1 cellular context compared by ENCODE assay signal in genomic region chr15:71747128-71748083, GRCh38.
TF ChIP-seq lines count a peak whose summit lies in the region.

No MANE protein-coding gene starts in this region.

TF ChIP-seq in endothelial cell of umbilical vein, 7 proteins besides CTCF, POLR2A, EP300 and RAD21 (continued from another document):
- TF ChIP-seq EZH2 (IDR thresholded peaks at IDR 0.05; ENCODE audit: borderline replicate concordance, low read depth, low read length, severe bottlenecking) (no peak), FOS (IDR thresholded peaks at IDR 0.05; ENCODE audit: borderline replicate concordance, insufficient read depth, low read length) (peak; percentile 87), MYC (IDR thresholded peaks at IDR 0.05; ENCODE audit: low read depth, low read length) (no peak), POLR2AphosphoS5 (IDR thresholded peaks at IDR 0.05; ENCODE audit: insufficient read depth, low read depth, low read length) (peak; percentile 40)
- TF ChIP-seq, protein P1, sequence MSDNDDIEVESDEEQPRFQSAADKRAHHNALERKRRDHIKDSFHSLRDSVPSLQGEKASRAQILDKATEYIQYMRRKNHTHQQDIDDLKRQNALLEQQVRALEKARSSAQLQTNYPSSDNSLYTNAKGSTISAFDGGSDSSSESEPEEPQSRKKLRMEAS (IDR thresholded peaks at IDR 0.05; ENCODE audit: insufficient read depth, insufficient read length) = no peak
